Comparison of ENCODE assay signal across 22 cellular contexts in the genomic region with DNA sequence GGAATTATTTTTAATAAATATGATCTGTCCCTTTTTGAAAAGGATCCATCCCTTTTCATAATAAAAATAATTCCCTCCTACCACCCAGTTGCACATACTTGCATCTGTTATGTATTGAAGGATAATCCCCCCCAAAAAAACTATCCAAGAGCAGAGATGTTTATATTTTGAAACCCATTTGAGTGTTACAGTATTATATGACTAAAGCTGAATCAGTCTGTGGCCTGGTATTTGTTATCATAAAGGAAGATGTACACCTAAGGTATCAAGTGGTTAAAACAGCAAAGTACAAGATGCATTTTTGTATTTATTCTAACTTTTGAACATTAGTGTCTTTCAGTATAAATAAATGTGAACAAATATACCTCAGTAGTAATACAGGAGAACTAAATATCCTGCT. TPM values are rescaled to one million over a fixed set of nuclear protein-coding genes. Genes with fewer than 3 reads are reported as not detected.
"Had no signal": no experiment of that assay in that cellular context is flagged by ENCODE, and none has a peak within 500 bp of the region (broad histone marks: within the 10 kb centered on the region; RNA-seq: fewer than 3 reads in every experiment).

No MANE protein-coding gene starts in this region.

- H3K27ac ChIP-seq: dorsolateral prefrontal cortex, foreskin keratinocyte, gastroesophageal sphincter, heart left ventricle, hepatocyte, left lung, prostate gland, right atrium auricular region, testis, tibial nerve, upper lobe of left lung had no signal

- DNase-seq: dorsolateral prefrontal cortex; effector CD4-positive, alpha-beta T cell; foreskin keratinocyte; heart left ventricle; left cardiac atrium; left lung; naive thymus-derived CD8-positive, alpha-beta T cell; nephron progenitor cell; nucleus accumbens; stimulated activated CD4-positive, alpha-beta T cell treated with anti-CD3 and anti-CD28 coated beads, Interleukin-2, amount 100 ng/mL, for 24 hours; stimulated activated CD4-positive, alpha-beta T cell treated with anti-CD3 and anti-CD28 coated beads, Interleukin-4, amount 100 ng/mL, for 24 hours; stimulated activated naive CD8-positive, alpha-beta T cell treated with anti-CD3 and anti-CD28 coated beads, Interleukin-15, Interleukin-2, amounts not matched to agents 100 U/mL and 50 U/mL, for 24 hours; substantia nigra; testis; upper lobe of left lung had no signal

- H3K4me1 Mint-ChIP-seq: naive thymus-derived CD8-positive, alpha-beta T cell; nephron progenitor cell; stimulated activated memory B cell treated with anti-CD40 and anti-IgM and Interleukin-4, amounts not matched to agents 10 μg/mL and 1 μg/mL and 100 μg/mL, for 72 hours had no signal

- H3K4me3 Mint-ChIP-seq: naive thymus-derived CD8-positive, alpha-beta T cell; nephron progenitor cell; stimulated activated memory B cell treated with anti-CD40 and anti-IgM and Interleukin-4, amounts not matched to agents 10 μg/mL and 1 μg/mL and 100 μg/mL, for 72 hours had no signal

- H3K9me3 ChIP-seq: gastroesophageal sphincter, heart left ventricle, left lung, prostate gland, right atrium auricular region, testis, tibial nerve, upper lobe of left lung had no signal

- H3K4me3 ChIP-seq: dorsolateral prefrontal cortex, gastroesophageal sphincter, heart left ventricle, hepatocyte, left lung, prostate gland, right atrium auricular region, testis, tibial nerve, upper lobe of left lung had no signal

- H3K27me3 Mint-ChIP-seq: naive thymus-derived CD8-positive, alpha-beta T cell; stimulated activated memory B cell treated with anti-CD40 and anti-IgM and Interleukin-4, amounts not matched to agents 10 μg/mL and 1 μg/mL and 100 μg/mL, for 72 hours had no signal

- H3K79me2 ChIP-seq: hepatocyte had no signal

- ATAC-seq: foreskin keratinocyte; gastroesophageal sphincter; heart left ventricle; left cardiac atrium; left lung; naive thymus-derived CD8-positive, alpha-beta T cell; sciatic nerve; stimulated activated memory B cell treated with anti-CD40 and anti-IgM and Interleukin-4, amounts not matched to agents 10 μg/mL and 1 μg/mL and 100 μg/mL, for 72 hours; stimulated activated naive CD8-positive, alpha-beta T cell treated with anti-CD3 and anti-CD28 coated beads, Interleukin-15, Interleukin-2, amounts not matched to agents 100 U/mL and 50 U/mL, for 24 hours had no signal

- H3K4me1 ChIP-seq: foreskin keratinocyte, gastroesophageal sphincter, left lung, prostate gland, right atrium auricular region, testis, tibial nerve, upper lobe of left lung had no signal

- H3K4me2 ChIP-seq: hepatocyte had no signal

- H3K27ac Mint-ChIP-seq: naive thymus-derived CD8-positive, alpha-beta T cell; nephron progenitor cell; stimulated activated memory B cell treated with anti-CD40 and anti-IgM and Interleukin-4, amounts not matched to agents 10 μg/mL and 1 μg/mL and 100 μg/mL, for 72 hours had no signal

- H2AFZ ChIP-seq: hepatocyte had no signal

- H3K9me3 Mint-ChIP-seq: naive thymus-derived CD8-positive, alpha-beta T cell; nephron progenitor cell; stimulated activated memory B cell treated with anti-CD40 and anti-IgM and Interleukin-4, amounts not matched to agents 10 μg/mL and 1 μg/mL and 100 μg/mL, for 72 hours had no signal

- H3K27me3 ChIP-seq: dorsolateral prefrontal cortex, foreskin keratinocyte, gastroesophageal sphincter, heart left ventricle, hepatocyte, left lung, right atrium auricular region, testis, tibial nerve, upper lobe of left lung had no signal

- H3K36me3 ChIP-seq: left lung, prostate gland, right atrium auricular region had no signal

RNA-seq across cellular contexts. Expression of a gene that starts 12.7 kb away (rescaled TPM):
- polyA plus RNA-seq: naive thymus-derived CD8-positive, alpha-beta T cell had no signal
